In genomic region chr10:93893646-93894515, GRCh38 we compare ENCODE assay signal across 8 cellular contexts. TPM values are rescaled to one million over a fixed set of nuclear protein-coding genes. Genes with fewer than 3 reads are reported as not detected.
DNase-seq lines count a peak whose midpoint lies in the region; ATAC-seq and TF ChIP-seq lines count a peak whose summit lies in the region.

TSS of gene SLC35G1 (plus strand) at chr10:93893978. CDS start at chr10:93894034, 56 bp downstream.

- H3K4me3 Mint-ChIP-seq in activated naive CD8-positive, alpha-beta T cell treated with anti-CD3 and anti-CD28 coated beads, Interleukin-2, amount 50 U/mL, for 24 hours = peak within 1 kb of the TSS; percentile 82

- peaks cover 8% of the 10 kb centered on the region for H3K4me1 ChIP-seq in psoas muscle
- H3K4me1 ChIP-seq in uterus = no peaks in the 10 kb centered on the region

- no peaks in the 10 kb centered on the region for H3K27me3 ChIP-seq in GM06990 (replicated peaks; ENCODE audit: control insufficient read depth, insufficient read depth, low read length)
- H3K27me3 ChIP-seq in H7 (ENCODE audit: control insufficient read depth, insufficient read depth, low read length) = peaks cover 20% of the 10 kb centered on the region
- H3K27me3 ChIP-seq in psoas muscle (ENCODE audit: insufficient read depth in 3 of 3, low read length in 2 of 3) = no peaks in the 10 kb centered on the region
- H3K27me3 ChIP-seq in uterus = no peaks in the 10 kb centered on the region

- H3K27me3 Mint-ChIP-seq in activated naive CD8-positive, alpha-beta T cell treated with anti-CD3 and anti-CD28 coated beads, Interleukin-2, amount 50 U/mL, for 24 hours = no peaks in the 10 kb centered on the region

- H3K27ac Mint-ChIP-seq in activated naive CD8-positive, alpha-beta T cell treated with anti-CD3 and anti-CD28 coated beads, Interleukin-2, amount 50 U/mL, for 24 hours = peak within 1 kb of the TSS; percentile 66

- peak within 1 kb of the TSS; percentile 80 for H3K4me3 ChIP-seq in GM06990 (replicated peaks; ENCODE audit: low read depth, low read length)
- H3K4me3 ChIP-seq in H7 (ENCODE audit: insufficient read depth, low read depth, low read length) = peak within 1 kb of the TSS; percentile 79
- peak within 1 kb of the TSS; percentile 88 for H3K4me3 ChIP-seq in psoas muscle
- peak within 1 kb of the TSS; percentile 37 to 60 for H3K4me3 ChIP-seq in uterus

- WGBS in psoas muscle, 3 donors = 0 to 1% (median 1%) methylated on average over 36 to 82 of the region's 82 CpGs

- H3K9me3 Mint-ChIP-seq in activated naive CD8-positive, alpha-beta T cell treated with anti-CD3 and anti-CD28 coated beads, Interleukin-2, amount 50 U/mL, for 24 hours = no peaks in the 10 kb centered on the region

- peaks cover 5% of the 10 kb centered on the region for H3K36me3 Mint-ChIP-seq in activated naive CD8-positive, alpha-beta T cell treated with anti-CD3 and anti-CD28 coated beads, Interleukin-2, amount 50 U/mL, for 24 hours (ENCODE audit: low read depth)

- peak in 1 of 2 donors; percentile 77 for TF ChIP-seq POLR2A in uterus (IDR thresholded peaks at IDR 0.05)

- peak; percentile 91 for DNase-seq in GM06990 (ENCODE audit: extremely low read depth, insufficient read length)
- peak; percentile 94 for DNase-seq in H7
- DNase-seq in LoVo (ENCODE audit: low spot score) = peak; percentile 84
- DNase-seq in SW480 (ENCODE audit: low spot score) = peak; percentile 59
- peak; percentile 73 for DNase-seq in activated naive CD8-positive, alpha-beta T cell treated with anti-CD3 and anti-CD28 coated beads, Interleukin-2, amount 50 U/mL, for 24 hours
- peak; percentile 86 for DNase-seq in left ventricle myocardium superior
- DNase-seq in psoas muscle = peak; percentile 73 to 86
- DNase-seq in uterus = peak; percentile 41 to 65

- peak; percentile 87 for ATAC-seq in activated naive CD8-positive, alpha-beta T cell treated with anti-CD3 and anti-CD28 coated beads, Interleukin-2, amount 50 U/mL, for 24 hours
- ATAC-seq in left ventricle myocardium superior = peak; percentile 98
- peak; percentile 94 to 98 (median 97) for ATAC-seq in psoas muscle

- intact Hi-C loops in left ventricle myocardium superior (cut with micrococcal nuclease) = no loop called here
- intact Hi-C loops in psoas muscle (cut with DNase I) = no loop called here
- intact Hi-C loops in uterus (cut with DNase I; ENCODE audit: low total_unique reads) = no loop called here

- peak within 1 kb of the TSS; percentile 70 for H3K27ac ChIP-seq in psoas muscle
- peak within 1 kb of the TSS; percentile 21 to 59 for H3K27ac ChIP-seq in uterus

- peaks cover 37% of the 10 kb centered on the region for H3K4me1 Mint-ChIP-seq in activated naive CD8-positive, alpha-beta T cell treated with anti-CD3 and anti-CD28 coated beads, Interleukin-2, amount 50 U/mL, for 24 hours

- H3K36me3 ChIP-seq in GM06990 (ENCODE audit: control insufficient read depth, insufficient read depth, low read length) (no peaks in the 10 kb centered on the region), H7 (replicated peaks; ENCODE audit: control insufficient read depth, insufficient read depth, low read length) (no peaks in the 10 kb centered on the region), psoas muscle (ENCODE audit: insufficient read depth in 1 of 2, low read depth in 1 of 2) (no peaks in the 10 kb centered on the region), uterus (no peaks in the 10 kb centered on the region)

- H3K9me3 ChIP-seq in psoas muscle (no peaks in the 10 kb centered on the region), uterus (no peaks in the 10 kb centered on the region)

- TF ChIP-seq CTCF in GM06990 (IDR thresholded peaks at IDR 0.05; ENCODE audit: insufficient read depth, low read length, poor library complexity, severe bottlenecking) = no peak
- no peak for TF ChIP-seq CTCF in psoas muscle (IDR thresholded peaks at IDR 0.05)
- no peak for TF ChIP-seq CTCF in uterus (IDR thresholded peaks at IDR 0.05)

RNA-seq across cellular contexts. Expression of gene SLC35G1, which starts in this region (rescaled TPM):
- total RNA-seq in H7 (2014; rRNA removed; shearing (Covaris generic)) = 5.4 and 5.8 TPM in 2 replicates
- total RNA-seq in left ventricle myocardium superior = 2.7 TPM
- 1 to 10 TPM; 1.3 to 2.3 (median 2.1) TPM for total RNA-seq in psoas muscle
- polyA plus RNA-seq in psoas muscle = 1 to 10 TPM; 1.6 to 2.7 (median 2.5) TPM
- total RNA-seq in uterus = 1 to 10 TPM; 2.8 to 6.7 (median 4.8) TPM

Comparison
In these comparisons a context has a peak if more than half of its experiments do, and no peak if none do; other contexts are left out.
1. Peak in every context shown above with its lines: DNase-seq, ATAC-seq, H3K4me3 ChIP-seq and H3K27ac ChIP-seq.